ENCODE assay signal across 10 cellular contexts in genomic region chr12:4215862-4216541, GRCh38. TPM values are rescaled to one million over a fixed set of nuclear protein-coding genes. Genes with fewer than 3 reads are reported as not detected.
DNase-seq lines count a peak whose midpoint lies in the region; ATAC-seq and TF ChIP-seq lines count a peak whose summit lies in the region.
"Had no signal": no experiment of that assay in that cellular context is flagged by ENCODE, and none has a peak within 500 bp of the region (broad histone marks: within the 10 kb centered on the region; RNA-seq: fewer than 3 reads in every experiment).

No MANE protein-coding gene starts in this region.

- H3K4me3 Mint-ChIP-seq in activated naive CD8-positive, alpha-beta T cell treated with anti-CD3 and anti-CD28 coated beads for 36 hours: peak overlapping the region; percentile 46

- no peaks in the 10 kb centered on the region for H3K36me3 Mint-ChIP-seq in activated naive CD8-positive, alpha-beta T cell treated with anti-CD3 and anti-CD28 coated beads for 36 hours

- ATAC-seq in GM19324 (IDR thresholded peaks at IDR 0.05; ENCODE audit: low FRiP score, unreplicated experiment): peak; percentile 19
- ATAC-seq in HG03095 (IDR thresholded peaks at IDR 0.05; ENCODE audit: unreplicated experiment): peak; percentile 51

- H3K27me3 ChIP-seq in dorsolateral prefrontal cortex: peaks cover 0 to 7% (median 0%) of the 10 kb centered on the region in 45 donors

- peak overlapping the region; percentile 87 for H3K27ac Mint-ChIP-seq in activated naive CD8-positive, alpha-beta T cell treated with anti-CD3 and anti-CD28 coated beads for 36 hours

- H3K4me1 Mint-ChIP-seq in activated naive CD8-positive, alpha-beta T cell treated with anti-CD3 and anti-CD28 coated beads for 36 hours: peaks cover 32% of the 10 kb centered on the region

- TF ChIP-seq CTCF in GM10248 (IDR thresholded peaks at IDR 0.05; ENCODE audit: control extremely low read depth, extremely low read depth, low read depth, missing control alignments) (no peak), dorsolateral prefrontal cortex (IDR thresholded peaks at IDR 0.05 in 54 of 56, conservative IDR thresholded peaks at IDR 0.05 in 2 of 56; ENCODE audit: low read depth in 1 of 56, partially characterized antibody in 56 of 56) (no peak)

- POLR2A ChIA-PET in GM10248 (lab: Yijun Ruan, JAX): interaction anchor here (0.5 to 1.0 kb wide), 3 partner anchors 60 to 80 kb away, joined by 3 to 4 read pairs (median 3); no protein-coding TSS in a partner anchor

- CTCF ChIA-PET in GM10248 (lab: Yijun Ruan, JAX): interaction anchor here (0.6 to 2.5 kb wide), 15 partner anchors 8 to 330 kb away, joined by 3 to 12 read pairs (median 4); no protein-coding TSS in a partner anchor

- intact Hi-C loops in dorsolateral prefrontal cortex (cut with DNase I): no loop called here

- no peak overlapping the region for H3K4me3 ChIP-seq in dorsolateral prefrontal cortex
- H3K4me3 ChIP-seq: tibial nerve had no signal

- H3K27ac ChIP-seq in dorsolateral prefrontal cortex: no peak overlapping the region
- H3K27ac ChIP-seq: tibial nerve had no signal

- DNase-seq in GM10248 (ENCODE audit: extremely low spot score) (peak; percentile 40), NCI-H1694 (lab: John Stamatoyannopoulos, UW) (no peak), NCI-H526 (lab: John Stamatoyannopoulos, UW) (no peak), OCI-M2 (lab: John Stamatoyannopoulos, UW; ENCODE audit: unreplicated experiment) (no peak), dorsolateral prefrontal cortex (no peak)
- peak; percentile 4 for DNase-seq in activated naive CD8-positive, alpha-beta T cell treated with anti-CD3 and anti-CD28 coated beads for 36 hours
- DNase-seq: NCI-H1417 treated with DMSO at 0.1 percent for 48 hours had no signal

- no peaks in the 10 kb centered on the region for H3K9me3 Mint-ChIP-seq in activated naive CD8-positive, alpha-beta T cell treated with anti-CD3 and anti-CD28 coated beads for 36 hours

- no peaks in the 10 kb centered on the region for H3K27me3 Mint-ChIP-seq in activated naive CD8-positive, alpha-beta T cell treated with anti-CD3 and anti-CD28 coated beads for 36 hours

RNA-seq across cellular contexts. Expression of gene CCND2, which starts 57.6 kb away (rescaled TPM):
- total RNA-seq in activated naive CD8-positive, alpha-beta T cell treated with anti-CD3 and anti-CD28 coated beads for 36 hours: 100 to 1,000 TPM; 749 TPM
- total RNA-seq in dorsolateral prefrontal cortex: 100 to 1,000 TPM in 100 of 120 experiments, 10 to 100 TPM in 20; 42.3 to 172 (median 122) TPM

Comparison
In these comparisons a context has a peak if more than half of its experiments do, and no peak if none do; other contexts are left out.
1. DNase-seq: peak in GM10248 (single experiment) and activated naive CD8-positive, alpha-beta T cell treated with anti-CD3 and anti-CD28 coated beads for 36 hours (single experiment); none in NCI-H1694 (single experiment), NCI-H526 (0 of 2), OCI-M2 (single experiment) and dorsolateral prefrontal cortex (0 of 10).
2. RNA of gene CCND2, which starts 57.6 kb away (total RNA-seq): 749 TPM in activated naive CD8-positive, alpha-beta T cell treated with anti-CD3 and anti-CD28 coated beads for 36 hours; 42.3 to 172 TPM in dorsolateral prefrontal cortex; every median in the first group is over 4 times any median in the second.